Comparison of ENCODE assay signal across 8 cellular contexts in the genomic region with DNA sequence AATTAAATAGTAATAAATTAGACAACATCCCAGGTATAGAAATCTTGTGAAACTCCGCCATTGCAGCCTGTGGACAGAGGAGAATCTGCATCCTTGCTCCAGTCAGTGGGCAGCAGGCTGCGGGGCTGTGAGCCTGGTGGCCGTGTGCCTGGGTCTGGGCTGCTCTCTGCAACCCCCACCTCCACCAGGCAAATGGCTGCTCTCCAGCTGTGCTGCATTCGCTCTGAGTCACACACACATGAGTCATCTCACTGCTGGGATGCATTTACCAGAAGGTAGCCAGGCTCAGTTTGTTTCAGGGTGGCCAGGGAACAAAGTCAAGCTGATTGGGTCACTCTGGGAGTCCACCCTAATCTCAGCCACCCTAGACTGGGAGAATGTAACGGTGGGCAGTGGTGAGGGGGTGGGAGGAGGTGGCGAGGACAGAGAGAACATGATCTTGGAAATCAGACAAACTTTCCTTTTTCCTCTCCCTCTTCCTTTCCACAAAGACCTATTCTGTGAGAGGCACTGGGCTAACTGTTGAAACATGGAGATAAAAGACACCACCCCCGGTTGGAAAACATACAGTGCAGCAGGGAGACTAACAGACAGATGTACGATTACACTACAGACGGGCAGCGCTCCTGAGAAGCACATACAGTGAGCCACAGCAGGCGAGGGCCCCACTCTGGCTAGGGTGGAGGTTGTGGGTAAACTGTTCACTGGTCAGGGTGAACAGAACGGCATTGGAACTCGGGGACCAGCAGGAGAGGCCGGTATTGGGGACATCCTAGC. TPM values are rescaled to one million over a fixed set of nuclear protein-coding genes. Genes with fewer than 3 reads are reported as not detected.
DNase-seq lines count a peak whose midpoint lies in the region; ATAC-seq and TF ChIP-seq lines count a peak whose summit lies in the region.

No MANE protein-coding gene starts in this region.

- H4K8ac ChIP-seq in mesenchymal stem cell (ENCODE audit: low read length) = peak overlapping the region; percentile 95

- H4K91ac ChIP-seq in mesenchymal stem cell (ENCODE audit: low read length) = peak overlapping the region; percentile 98

- peak overlapping the region; percentile 80 for H3K9ac ChIP-seq in mesenchymal stem cell (ENCODE audit: low read length)

- H2AK5ac ChIP-seq in mesenchymal stem cell (ENCODE audit: low read length, severe bottlenecking) = peak overlapping the region; percentile 35

- peaks cover 15% of the 10 kb centered on the region for H3K36me3 Mint-ChIP-seq in endothelial cell (ENCODE audit: low read depth, unreplicated experiment)
- H3K36me3 Mint-ChIP-seq in stimulated activated naive CD8-positive, alpha-beta T cell treated with anti-CD3 and anti-CD28 coated beads, Interleukin-15, Interleukin-2, amounts not matched to agents 100 ng/mL and 50 ng/mL, for 24 hours (ENCODE audit: low read depth) = peaks cover 11% of the 10 kb centered on the region

- peak; percentile 91 for ATAC-seq in GM18909 (IDR thresholded peaks at IDR 0.05; ENCODE audit: poor library complexity, unreplicated experiment)
- peak; percentile 93 for ATAC-seq in HG03378 (IDR thresholded peaks at IDR 0.05; ENCODE audit: unreplicated experiment)

- H3K4me1 ChIP-seq in mesenchymal stem cell (ENCODE audit: control insufficient read depth, insufficient read depth, low read depth, low read length) = peaks cover 31% of the 10 kb centered on the region

- peak; percentile 81 for DNase-seq in AG09319 (ENCODE audit: extremely low read depth, low read depth)
- peak; percentile 82 for DNase-seq in SK-MEL-5 (ENCODE audit: low read depth, low spot score)
- DNase-seq in endothelial cell (ENCODE audit: low spot score) = peak; percentile 17
- DNase-seq in mesenchymal stem cell = peak; percentile 96
- no peak for DNase-seq in DMS114 treated with DMSO at 0.1 percent for 48 hours (lab: John Stamatoyannopoulos, UW; ENCODE audit: unreplicated experiment)

- H3K4me2 ChIP-seq in mesenchymal stem cell (ENCODE audit: low read length, poor library complexity, severe bottlenecking) = no peak overlapping the region

- peak overlapping the region; percentile 80 for H2BK120ac ChIP-seq in mesenchymal stem cell (ENCODE audit: low read depth, low read length)

- no peaks in the 10 kb centered on the region for H3K27me3 ChIP-seq in mesenchymal stem cell (ENCODE audit: control insufficient read depth in 1 of 2, insufficient read depth in 1 of 2, low read length in 2 of 2)

- H3K4me1 Mint-ChIP-seq in endothelial cell (ENCODE audit: unreplicated experiment) = peaks cover 57% of the 10 kb centered on the region
- H3K4me1 Mint-ChIP-seq in stimulated activated naive CD8-positive, alpha-beta T cell treated with anti-CD3 and anti-CD28 coated beads, Interleukin-15, Interleukin-2, amounts not matched to agents 100 ng/mL and 50 ng/mL, for 24 hours (ENCODE audit: low read depth) = peaks cover 13% of the 10 kb centered on the region

- H3K14ac ChIP-seq in mesenchymal stem cell (ENCODE audit: low read length in 2 of 2) = peak overlapping the region in 1 of 2 experiments; percentile 35

- peaks cover 10% of the 10 kb centered on the region for H3K79me1 ChIP-seq in mesenchymal stem cell (replicated peaks; ENCODE audit: low read length, poor library complexity, severe bottlenecking)

- H3K27me3 Mint-ChIP-seq in endothelial cell (ENCODE audit: unreplicated experiment) = peaks cover 4% of the 10 kb centered on the region
- no peaks in the 10 kb centered on the region for H3K27me3 Mint-ChIP-seq in stimulated activated naive CD8-positive, alpha-beta T cell treated with anti-CD3 and anti-CD28 coated beads, Interleukin-15, Interleukin-2, amounts not matched to agents 100 ng/mL and 50 ng/mL, for 24 hours

- H2BK12ac ChIP-seq in mesenchymal stem cell (ENCODE audit: low read length in 2 of 2) = peak overlapping the region; percentile 70 to 75

- H3K18ac ChIP-seq in mesenchymal stem cell (ENCODE audit: low read depth in 1 of 2, low read length in 2 of 2) = peak overlapping the region; percentile 96

- H3K4me3 Mint-ChIP-seq in endothelial cell (ENCODE audit: unreplicated experiment) = no peak overlapping the region
- no peak overlapping the region for H3K4me3 Mint-ChIP-seq in stimulated activated naive CD8-positive, alpha-beta T cell treated with anti-CD3 and anti-CD28 coated beads, Interleukin-15, Interleukin-2, amounts not matched to agents 100 ng/mL and 50 ng/mL, for 24 hours

- H2BK5ac ChIP-seq in mesenchymal stem cell (ENCODE audit: low read depth, low read length, poor library complexity, severe bottlenecking) = peak overlapping the region; percentile 92

- TF ChIP-seq CTCF in AG09319 (IDR thresholded peaks at IDR 0.05; ENCODE audit: low read depth, low read length) = no peak
- no peak for TF ChIP-seq CTCF in endothelial cell (IDR thresholded peaks at IDR 0.05; ENCODE audit: unreplicated experiment)

- H2BK15ac ChIP-seq in mesenchymal stem cell (ENCODE audit: low read depth, poor library complexity, severe bottlenecking) = peak overlapping the region; percentile 31

- H3K36me3 ChIP-seq in mesenchymal stem cell (ENCODE audit: control insufficient read depth in 1 of 2, insufficient read depth in 2 of 2, low read depth in 1 of 2, low read length in 2 of 2) = peaks cover 28 to 72% of the 10 kb centered on the region in 2 experiments

- H3K4ac ChIP-seq in mesenchymal stem cell (ENCODE audit: low read depth in 1 of 2, low read length in 2 of 2) = peak overlapping the region; percentile 62 to 89

- H3K27ac Mint-ChIP-seq in endothelial cell (ENCODE audit: unreplicated experiment) = peak overlapping the region; percentile 75
- peak overlapping the region; percentile 26 for H3K27ac Mint-ChIP-seq in stimulated activated naive CD8-positive, alpha-beta T cell treated with anti-CD3 and anti-CD28 coated beads, Interleukin-15, Interleukin-2, amounts not matched to agents 100 ng/mL and 50 ng/mL, for 24 hours

- peak overlapping the region in 1 of 2 experiments; percentile 4 for H3K4me3 ChIP-seq in mesenchymal stem cell (ENCODE audit: insufficient read depth in 1 of 2, low read depth in 1 of 2, low read length in 2 of 2)

- H3K27ac ChIP-seq in mesenchymal stem cell (ENCODE audit: low read length, poor library complexity, severe bottlenecking) = peak overlapping the region; percentile 97

- in situ Hi-C loops in SK-MEL-5 (cut with HindIII; ENCODE audit: low pct_unique_long_range_greater_than_20kb, low sequenced_read_pairs) = no loop called here

- H3K23ac ChIP-seq in mesenchymal stem cell (ENCODE audit: low read length in 2 of 2) = no peak overlapping the region

- 15% methylated on average over 12 of the region's 14 CpGs for WGBS in mesenchymal stem cell

- H2AFZ ChIP-seq in mesenchymal stem cell (ENCODE audit: low read depth, low read length) = no peak overlapping the region

- H3K9me3 Mint-ChIP-seq in endothelial cell (ENCODE audit: unreplicated experiment) = no peaks in the 10 kb centered on the region
- H3K9me3 Mint-ChIP-seq in stimulated activated naive CD8-positive, alpha-beta T cell treated with anti-CD3 and anti-CD28 coated beads, Interleukin-15, Interleukin-2, amounts not matched to agents 100 ng/mL and 50 ng/mL, for 24 hours = no peaks in the 10 kb centered on the region

- H3K9me3 ChIP-seq in mesenchymal stem cell (ENCODE audit: control insufficient read depth, low read length) = no peaks in the 10 kb centered on the region

RNA-seq across cellular contexts. Expression of a gene that starts 59.2 kb away (rescaled TPM):
- total RNA-seq in SK-MEL-5 (2014; rRNA removed; shearing (Covaris generic)) = 11.4 and 11.5 TPM in 2 replicates
- 12.0 and 20.2 TPM in 2 replicates for polyA plus RNA-seq in SK-MEL-5 (2015; cell fraction: cytosol; rRNA removed)
- 11.4 and 15.3 TPM in 2 replicates for polyA plus RNA-seq in SK-MEL-5 (2015; cell fraction: nucleus; rRNA removed)
- 29.4 TPM for total RNA-seq in endothelial cell (ENCODE audit: unreplicated experiment)
- 133 TPM for polyA plus RNA-seq in mesenchymal stem cell (2013, experiment 1 of 2)
- 130 TPM for polyA plus RNA-seq in mesenchymal stem cell (2013, experiment 2 of 2)
